Comparison of ENCODE assay signal across 21 cellular contexts in the genomic region with DNA sequence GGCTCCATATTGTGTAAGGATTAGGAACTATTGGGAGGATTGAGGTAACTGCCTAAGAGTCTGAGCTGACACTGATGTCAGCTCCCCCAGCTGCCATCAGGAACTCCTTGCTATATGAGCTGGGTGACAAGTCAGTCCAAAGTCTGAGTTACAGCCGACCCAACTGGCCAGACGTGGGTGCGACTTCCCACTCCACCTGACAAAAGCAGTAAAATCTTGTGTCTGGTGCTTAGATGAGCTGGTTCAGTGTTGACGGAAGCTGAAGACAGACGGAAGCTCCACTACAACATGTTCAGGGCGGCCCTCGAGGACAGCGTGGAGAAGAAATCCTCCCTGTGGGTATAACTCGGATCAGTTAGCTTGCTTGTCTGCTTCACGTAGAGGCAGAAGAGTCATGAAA. TPM values are rescaled to one million over a fixed set of nuclear protein-coding genes. Genes with fewer than 3 reads are reported as not detected.
DNase-seq lines count a peak whose midpoint lies in the region; ATAC-seq and TF ChIP-seq lines count a peak whose summit lies in the region.
"Had no signal": no experiment of that assay in that cellular context is flagged by ENCODE, and none has a peak within 500 bp of the region (broad histone marks: within the 10 kb centered on the region; RNA-seq: fewer than 3 reads in every experiment).

No MANE protein-coding gene starts in this region.

- peak overlapping the region; percentile 7 for H3K4me3 Mint-ChIP-seq in CD4-positive, alpha-beta T cell
- H3K4me3 Mint-ChIP-seq: H9, HFFc6 had no signal

- TF ChIP-seq POLR2A in GM18505 (IDR thresholded peaks at IDR 0.05; ENCODE audit: borderline replicate concordance, extremely low read depth, insufficient read depth, insufficient read length), result no peak

- H3K27me3 Mint-ChIP-seq in CD4-positive, alpha-beta T cell, result peaks cover 47% of the 10 kb centered on the region

- peaks cover 6% of the 10 kb centered on the region for H3K4me1 Mint-ChIP-seq in CD4-positive, alpha-beta T cell (ENCODE audit: low read depth)
- H3K4me1 Mint-ChIP-seq: H9 had no signal

- H3K4me1 ChIP-seq in Karpas-422 (ENCODE audit: low read length) (peaks cover 1% of the 10 kb centered on the region), hepatocyte (ENCODE audit: insufficient read depth) (peaks cover 8% of the 10 kb centered on the region), rectal smooth muscle tissue (ENCODE audit: control insufficient read depth, insufficient read depth, low read length) (no peaks in the 10 kb centered on the region), left lung (peaks cover 10% of the 10 kb centered on the region in 2 donors)
- H3K4me1 ChIP-seq: BE2C had no signal

- no peak for DNase-seq in CD4-positive, alpha-beta T cell
- DNase-seq in Karpas-422, result peak; percentile 39
- DNase-seq in hepatocyte (ENCODE audit: low spot score), result peak; percentile 62
- no peak for DNase-seq in left lung
- DNase-seq in activated naive CD4-positive, alpha-beta T cell treated with Interleukin-2 at 50 U/mL for 16 hours, result no peak
- DNase-seq: BE2C, DMS79, H9, HFFc6, KG1, NCI-H1092 treated with DMSO at 0.1 percent for 48 hours, NCI-H1436 treated with DMSO at 0.1 percent for 48 hours, NCI-H1930, NCI-H226, NCI-H510A treated with DMSO at 0.1 percent for 48 hours, NCI-H774, RPMI8226, SHP77 had no signal

- no peak overlapping the region for H2AFZ ChIP-seq in Karpas-422 (ENCODE audit: low read length)
- no peak overlapping the region for H2AFZ ChIP-seq in hepatocyte

- intact Hi-C loops in CD4-positive, alpha-beta T cell (cut with DNase I, micrococcal nuclease), result no loop called here
- intact Hi-C loops in left lung (cut with DNase I), result no loop called here

- no peak overlapping the region for H3K27ac ChIP-seq in CD4-positive, alpha-beta T cell (ENCODE audit: low read depth, low read length)
- H3K27ac ChIP-seq in Karpas-422 (ENCODE audit: low read length), result no peak overlapping the region
- H3K27ac ChIP-seq in hepatocyte, result peak overlapping the region; percentile 87
- H3K27ac ChIP-seq in rectal smooth muscle tissue (ENCODE audit: low read depth, low read length), result no peak overlapping the region
- H3K27ac ChIP-seq in left lung, result no peak overlapping the region

- H3K9me2 ChIP-seq in Karpas-422 (replicated peaks; ENCODE audit: insufficient read depth, low read length), result no peaks in the 10 kb centered on the region
- H3K9me2 ChIP-seq in hepatocyte (replicated peaks; ENCODE audit: insufficient read depth), result no peaks in the 10 kb centered on the region

- H3K4me3 ChIP-seq in Karpas-422 (ENCODE audit: low read length) (no peak overlapping the region), hepatocyte (no peak overlapping the region), rectal smooth muscle tissue (ENCODE audit: low read length) (peak overlapping the region; percentile 17), left lung (no peak overlapping the region)

- no peak for TF ChIP-seq CTCF in CD4-positive, alpha-beta T cell (IDR thresholded peaks at IDR 0.05)
- no peak for TF ChIP-seq CTCF in hepatocyte (IDR thresholded peaks at IDR 0.05; ENCODE audit: poor library complexity)
- no peak for TF ChIP-seq CTCF in left lung (IDR thresholded peaks at IDR 0.05)

- no peaks in the 10 kb centered on the region for H3K9me3 ChIP-seq in CD4-positive, alpha-beta T cell (ENCODE audit: control insufficient read depth, low read length)
- H3K9me3 ChIP-seq in Karpas-422 (ENCODE audit: low read length) (no peaks in the 10 kb centered on the region), hepatocyte (ENCODE audit: low read depth) (no peaks in the 10 kb centered on the region), left lung (no peaks in the 10 kb centered on the region)
- H3K9me3 ChIP-seq: BE2C had no signal

- CTCF ChIA-PET in CD4-positive, alpha-beta T cell (lab: Charles Lee), result no interaction called here

- POLR2A ChIA-PET in CD4-positive, alpha-beta T cell (lab: Charles Lee), result no interaction called here

- H3K79me2 ChIP-seq in Karpas-422 (ENCODE audit: low read length), result no peaks in the 10 kb centered on the region
- H3K79me2 ChIP-seq in hepatocyte, result no peaks in the 10 kb centered on the region

- H4K20me1 ChIP-seq in Karpas-422 (ENCODE audit: insufficient read depth, low read depth, low read length), result no peaks in the 10 kb centered on the region
- no peaks in the 10 kb centered on the region for H4K20me1 ChIP-seq in hepatocyte (ENCODE audit: insufficient read depth, poor library complexity, severe bottlenecking)

- H3K4me2 ChIP-seq in Karpas-422 (ENCODE audit: low read depth, low read length, poor library complexity, severe bottlenecking) (no peak overlapping the region), hepatocyte (no peak overlapping the region)

- H3K9ac ChIP-seq in Karpas-422 (ENCODE audit: low read length) (no peak overlapping the region), rectal smooth muscle tissue (ENCODE audit: low read length) (no peak overlapping the region)

- H3K27ac Mint-ChIP-seq in CD4-positive, alpha-beta T cell, result no peak overlapping the region
- H3K27ac Mint-ChIP-seq: H9, HFFc6 had no signal

- ATAC-seq in CD4-positive, alpha-beta T cell (ENCODE audit: poor library complexity), result no peak
- ATAC-seq in left lung, result no peak
- ATAC-seq in GM18505 (IDR thresholded peaks at IDR 0.05; ENCODE audit: unreplicated experiment), result no peak

- no peaks in the 10 kb centered on the region for H3K36me3 ChIP-seq in Karpas-422 (ENCODE audit: insufficient read depth, low read length)
- H3K36me3 ChIP-seq in hepatocyte (replicated peaks; ENCODE audit: insufficient read depth, low read depth), result no peaks in the 10 kb centered on the region
- H3K36me3 ChIP-seq in rectal smooth muscle tissue (ENCODE audit: control insufficient read depth, insufficient read depth, low read length), result no peaks in the 10 kb centered on the region
- no peaks in the 10 kb centered on the region for H3K36me3 ChIP-seq in left lung
- H3K36me3 ChIP-seq: BE2C had no signal

- no peaks in the 10 kb centered on the region for H3K36me3 Mint-ChIP-seq in CD4-positive, alpha-beta T cell (ENCODE audit: low read depth)

- H3K27me3 ChIP-seq in CD4-positive, alpha-beta T cell (ENCODE audit: control insufficient read depth, insufficient read depth, low read length), result peaks cover 12% of the 10 kb centered on the region
- H3K27me3 ChIP-seq in Karpas-422 (ENCODE audit: low read length), result no peaks in the 10 kb centered on the region
- peaks cover 23% of the 10 kb centered on the region for H3K27me3 ChIP-seq in hepatocyte
- peaks cover 3% of the 10 kb centered on the region for H3K27me3 ChIP-seq in rectal smooth muscle tissue (ENCODE audit: control insufficient read depth, insufficient read depth, low read length)
- peaks cover 15 to 76% of the 10 kb centered on the region in 2 donors for H3K27me3 ChIP-seq in left lung

- WGBS in hepatocyte (ENCODE audit: low lambda C conversion rate, missing lambda C conversion rate), result 72% methylated on average over 10 of the region's 10 CpGs

- H3K9me3 Mint-ChIP-seq in CD4-positive, alpha-beta T cell, result no peaks in the 10 kb centered on the region

RNA-seq across cellular contexts. Expression of a gene that starts 22.8 kb away (rescaled TPM):
- total RNA-seq in CD4-positive, alpha-beta T cell, result not detected
- total RNA-seq in Karpas-422 (2014; rRNA removed; shearing (Covaris generic); ENCODE audit: low replicate concordance), result not detected in 2 replicates
- total RNA-seq in hepatocyte (0.68 and 2.7 TPM in 2 replicates), left lung (under 1 TPM; 0.23 to 0.24 TPM)
- polyA plus RNA-seq in hepatocyte, result 1.5 TPM in 2 replicates
- total RNA-seq: OCI-LY7 had no signal

RNA-seq across cellular contexts. Expression of a gene that starts 27.6 kb away (rescaled TPM):
- 10 to 100 TPM; 39.9 to 40.1 TPM for total RNA-seq in CD4-positive, alpha-beta T cell
- total RNA-seq in Karpas-422 (2014; rRNA removed; shearing (Covaris generic); ENCODE audit: low replicate concordance), result 22.6 and 44.6 TPM in 2 replicates
- 10.8 and 21.4 TPM in 2 replicates for total RNA-seq in hepatocyte
- polyA plus RNA-seq in hepatocyte, result 35.9 and 46.2 TPM in 2 replicates
- 10 to 100 TPM; 22.5 to 22.9 TPM for total RNA-seq in left lung

Comparison
In these comparisons a context has a peak if more than half of its experiments do, and no peak if none do; other contexts are left out.
1. DNase-seq: peak in Karpas-422 (single experiment) and hepatocyte (single experiment); none in CD4-positive, alpha-beta T cell (0 of 10), left lung (0 of 2) and activated naive CD4-positive, alpha-beta T cell treated with Interleukin-2 at 50 U/mL for 16 hours (single experiment).